In genomic region chr2:57947398-57947797, GRCh38 we compare ENCODE assay signal across 14 cellular contexts.
"Had no signal": no experiment of that assay in that cellular context is flagged by ENCODE, and none has a peak within 500 bp of the region (broad histone marks: within the 10 kb centered on the region; RNA-seq: fewer than 3 reads in every experiment).

No MANE protein-coding gene starts in this region.

- H3K27me3 ChIP-seq: breast epithelium, thyroid gland, vagina had no signal

- H3K9me3 Mint-ChIP-seq: activated T-helper 1 cell treated with anti-CD3 and anti-CD28 coated beads, Interleukin-12 subunit alpha, Interleukin-12 subunit beta, Interleukin-2, Interleukin-4 antibody, amounts not matched to agents 30 ng/mL and 10 ng/mL and 1 ng/mL, durations not matched to agents 14 hours and 24 hours and 36 hours had no signal

- H3K4me1 Mint-ChIP-seq: natural killer cell had no signal

- H3K27ac ChIP-seq: breast epithelium, lower lobe of right lung, thyroid gland, vagina had no signal

- H3K36me3 ChIP-seq: breast epithelium, lower lobe of right lung, thyroid gland, vagina had no signal

- H3K4me3 Mint-ChIP-seq: activated CD8-positive, alpha-beta T cell treated with anti-CD3 and anti-CD28 coated beads, Interleukin-2, amount 10 ng/mL, durations not matched to agents 7 days and 5 days; activated T-helper 1 cell treated with anti-CD3 and anti-CD28 coated beads, Interleukin-12 subunit alpha, Interleukin-12 subunit beta, Interleukin-2, Interleukin-4 antibody, amounts not matched to agents 30 ng/mL and 10 ng/mL and 1 ng/mL, durations not matched to agents 14 hours and 24 hours and 36 hours; natural killer cell had no signal

- H3K9me3 ChIP-seq: breast epithelium, lower lobe of right lung, thyroid gland, vagina had no signal

- H3K27ac Mint-ChIP-seq: activated CD8-positive, alpha-beta T cell treated with anti-CD3 and anti-CD28 coated beads, Interleukin-2, amount 10 ng/mL, durations not matched to agents 7 days and 5 days; activated T-helper 1 cell treated with anti-CD3 and anti-CD28 coated beads, Interleukin-12 subunit alpha, Interleukin-12 subunit beta, Interleukin-2, Interleukin-4 antibody, amounts not matched to agents 30 ng/mL and 10 ng/mL and 1 ng/mL, durations not matched to agents 14 hours and 24 hours and 36 hours; natural killer cell had no signal

- H3K4me1 ChIP-seq: breast epithelium, lower lobe of right lung, thyroid gland, vagina had no signal

- H3K4me2 ChIP-seq: smooth muscle cell had no signal

- DNase-seq: activated CD4-positive, alpha-beta T cell treated with anti-CD3 and anti-CD28 coated beads for 4 hours; activated CD8-positive, alpha-beta memory T cell treated with anti-CD3 and anti-CD28 coated beads, Interleukin-2, amount 50 U/mL, for 48 hours; activated CD8-positive, alpha-beta T cell treated with anti-CD3 and anti-CD28 coated beads, Interleukin-2, amount 10 ng/mL, durations not matched to agents 7 days and 5 days; activated naive CD4-positive, alpha-beta T cell; aorta; dermis blood vessel endothelial cell; lower lobe of right lung; natural killer cell; right cardiac atrium; thyroid gland had no signal

- H3K4me3 ChIP-seq: breast epithelium, lower lobe of right lung, smooth muscle cell, thyroid gland, vagina had no signal

- H3K36me3 Mint-ChIP-seq: natural killer cell had no signal
